In genomic region chr5:149429839-149430721, GRCh38 we compare ENCODE assay signal across 1 cellular context.
TF ChIP-seq lines count a peak whose summit lies in the region.

No MANE protein-coding gene starts in this region.

TF ChIP-seq in K562, 482 proteins besides CTCF, POLR2A, EP300 and RAD21 (continued from another document and continues in another):
- no peak; the same call in 1 of the 2 replicates for TF ChIP-seq ZNF592 (IDR thresholded peaks at IDR 0.05)
- peak; percentile 36 for TF ChIP-seq CTBP1 (IDR thresholded peaks at IDR 0.05; ENCODE audit: borderline replicate concordance)
- peak in 1 of 2 experiments; percentile 46; a peak in 1 of 4 replicates for TF ChIP-seq SRF (CRISPR knock-in tag; IDR thresholded peaks at IDR 0.05)
- TF ChIP-seq EP400 (IDR thresholded peaks at IDR 0.05), result peak; percentile 54
- TF ChIP-seq KDM5B (IDR thresholded peaks at IDR 0.05; ENCODE audit: insufficient replicate concordance, low read depth, low read length), result peak; percentile 71
- no peak for TF ChIP-seq RFX5 (IDR thresholded peaks at IDR 0.05; ENCODE audit: low read depth, low read length)
- TF ChIP-seq NCOR1 (IDR thresholded peaks at IDR 0.05), result peak; percentile 32; the same call in 1 of the 2 replicates
- peak; percentile 45 for TF ChIP-seq ZBTB33 (CRISPR knock-in tag; IDR thresholded peaks at IDR 0.05)
- TF ChIP-seq E2F8 (IDR thresholded peaks at IDR 0.05; ENCODE audit: low read depth, partially characterized antibody), result peak; percentile 50
- 0 out of 2 replicates have a peak, but pooled peaks have one; percentile 46 for TF ChIP-seq MTA3 (IDR thresholded peaks at IDR 0.05; ENCODE audit: borderline replicate concordance)
- no peak for TF ChIP-seq ATF2 (CRISPR knock-in tag; IDR thresholded peaks at IDR 0.05)
- no peak for TF ChIP-seq HMG20A (CRISPR knock-in tag; conservative IDR thresholded peaks at IDR 0.05)
- TF ChIP-seq PKNOX1 (IDR thresholded peaks at IDR 0.05), result peak; percentile 23; the same call in 1 of the 2 replicates
- no peak for TF ChIP-seq RFX7 (CRISPR knock-in tag; IDR thresholded peaks at IDR 0.05)
- no peak for TF ChIP-seq SREBF1 (IDR thresholded peaks at IDR 0.05; ENCODE audit: borderline replicate concordance, low read depth, low read length)
- peak in 1 of 2 experiments; percentile 67; a peak in 1 of 4 replicates for TF ChIP-seq TEAD1 (CRISPR knock-in tag; IDR thresholded peaks at IDR 0.05)
- no peak for TF ChIP-seq THRAP3 (IDR thresholded peaks at IDR 0.05; ENCODE audit: borderline replicate concordance)
- peak; percentile 66; the same call in 1 of the 2 replicates for TF ChIP-seq ARID4B (CRISPR knock-in tag; IDR thresholded peaks at IDR 0.05)
- no peak for TF ChIP-seq CBX5 (IDR thresholded peaks at IDR 0.05; ENCODE audit: borderline replicate concordance, low read depth)
- peak; percentile 64 for TF ChIP-seq ATF7 (IDR thresholded peaks at IDR 0.05)
- no peak for TF ChIP-seq GABPB2 (CRISPR knock-in tag; conservative IDR thresholded peaks at IDR 0.05)
- TF ChIP-seq KLF10 (CRISPR knock-in tag; IDR thresholded peaks at IDR 0.05), result 0 out of 2 replicates have a peak, but pooled peaks have one; percentile 9
- peak in 1 of 2 experiments; percentile 68; a peak in 1 of 4 replicates for TF ChIP-seq SIN3A (IDR thresholded peaks at IDR 0.05; ENCODE audit: borderline replicate concordance in 2 of 2, control insufficient read depth in 1 of 2, low read depth in 2 of 2, low read length in 2 of 2)
- no peak for TF ChIP-seq IRF9 (tag; IDR thresholded peaks at IDR 0.05)
- peak; percentile 83 for TF ChIP-seq HMBOX1 (IDR thresholded peaks at IDR 0.05)
- peak in 1 of 2 experiments; percentile 42 for TF ChIP-seq E2F6 (IDR thresholded peaks at IDR 0.05; ENCODE audit: borderline replicate concordance in 1 of 2, extremely low read depth in 1 of 2, insufficient read depth in 1 of 2, insufficient read length in 1 of 2, low read depth in 1 of 2, low read length in 1 of 2, poor library complexity in 1 of 2, severe bottlenecking in 1 of 2)
- no peak for TF ChIP-seq ZBTB34 (CRISPR knock-in tag; IDR thresholded peaks at IDR 0.05)
- peak; percentile 89 to 94 for TF ChIP-seq KDM1A (IDR thresholded peaks at IDR 0.05)
- TF ChIP-seq CGGBP1 (CRISPR knock-in tag; IDR thresholded peaks at IDR 0.05), result no peak
